Comparison of ENCODE assay signal across 14 cellular contexts in genomic region chr9:75588808-75589207, GRCh38.
DNase-seq lines count a peak whose midpoint lies in the region; ATAC-seq and TF ChIP-seq lines count a peak whose summit lies in the region.
"Had no signal": no experiment of that assay in that cellular context is flagged by ENCODE, and none has a peak within 500 bp of the region (broad histone marks: within the 10 kb centered on the region; RNA-seq: fewer than 3 reads in every experiment).

No MANE protein-coding gene starts in this region.

- no peak overlapping the region for H3K18ac ChIP-seq in H9 (ENCODE audit: insufficient read length, low read depth, low read length)

- no peak overlapping the region for H2BK15ac ChIP-seq in H9 (ENCODE audit: low read depth, low read length)

- H3K79me1 ChIP-seq in H9 (ENCODE audit: insufficient read depth, low read depth, low read length, poor library complexity, severe bottlenecking), result no peaks in the 10 kb centered on the region

- no peak overlapping the region for H2BK20ac ChIP-seq in H9 (ENCODE audit: low read depth, low read length, poor library complexity, severe bottlenecking)

- no peak overlapping the region for H4K5ac ChIP-seq in H9 (ENCODE audit: insufficient read length, low read depth, low read length)

- no peaks in the 10 kb centered on the region for H3K36me3 Mint-ChIP-seq in H9 (ENCODE audit: insufficient read depth in 1 of 3, low read depth in 3 of 3)
- no peaks in the 10 kb centered on the region for H3K36me3 Mint-ChIP-seq in activated naive CD8-positive, alpha-beta T cell treated with anti-CD3 and anti-CD28 coated beads, Interleukin-2, amount 50 U/mL, for 24 hours (ENCODE audit: low read depth)

- no CpG with 5 or more reads among the region's 2 CpGs for WGBS in H9 (ENCODE audit: extremely low coverage, insufficient read length, low lambda C conversion rate)

- peak; percentile 29 for TF ChIP-seq CTCF in DOHH2 (IDR thresholded peaks at IDR 0.05; ENCODE audit: low read depth, low read length, poor library complexity, severe bottlenecking)
- peak; percentile 36; the same call in 1 of the 3 replicates for TF ChIP-seq CTCF in H9 (conservative IDR thresholded peaks at IDR 0.05)
- TF ChIP-seq CTCF in OCI-LY3 (IDR thresholded peaks at IDR 0.05; ENCODE audit: low read depth, low read length), result peak; percentile 22; the same call in 1 of the 2 replicates
- peak; percentile 32 for TF ChIP-seq CTCF in kidney epithelial cell (IDR thresholded peaks at IDR 0.05; ENCODE audit: insufficient read depth, low read length, poor library complexity, severe bottlenecking)

- no peak overlapping the region for H2AFZ ChIP-seq in H9 (ENCODE audit: low read length)
- no peak overlapping the region for H2AFZ ChIP-seq in OCI-LY3 (ENCODE audit: low read depth, low read length)

- no peak overlapping the region for H2BK5ac ChIP-seq in H9 (ENCODE audit: insufficient read length, low read length)

- H4K8ac ChIP-seq in H9 (replicated peaks; ENCODE audit: insufficient read length, low read depth, low read length), result no peak overlapping the region

- DNase-seq in H9 (no peak), kidney epithelial cell (ENCODE audit: low read depth) (no peak), GDM1 (lab: John Stamatoyannopoulos, UW) (no peak), AG20443 (ENCODE audit: low spot score) (no peak)
- no peak for DNase-seq in activated naive CD8-positive, alpha-beta T cell treated with anti-CD3 and anti-CD28 coated beads, Interleukin-2, amount 50 U/mL, for 24 hours
- DNase-seq: GOT3; NCI-H2081 treated with DMSO at 0.1 percent for 48 hours; occipital lobe; SHP77 treated with DMSO at 0.1 percent for 48 hours; stimulated activated CD4-positive, alpha-beta T cell treated with anti-CD3 and anti-CD28 coated beads, Interleukin-2, amount 100 ng/mL, for 48 hours had no signal

- H3F3A ChIP-seq in DOHH2 (ENCODE audit: control insufficient read depth, insufficient read depth), result no peaks in the 10 kb centered on the region

- H3K27me3 ChIP-seq in DOHH2 (ENCODE audit: control insufficient read depth, low read length) (no peaks in the 10 kb centered on the region), H9 (ENCODE audit: insufficient read depth, low read length) (no peaks in the 10 kb centered on the region), OCI-LY3 (ENCODE audit: low read depth, low read length) (no peaks in the 10 kb centered on the region), kidney epithelial cell (ENCODE audit: control insufficient read depth, insufficient read depth, low read length) (no peaks in the 10 kb centered on the region)
- H3K27me3 ChIP-seq: BLaER1 treated with 17β-estradiol and CSF1 and Interleukin-3, amounts not matched to agents 10 nM and 100 nM had no signal

- no peak overlapping the region for H3K4me3 Mint-ChIP-seq in H9
- no peak overlapping the region for H3K4me3 Mint-ChIP-seq in activated naive CD8-positive, alpha-beta T cell treated with anti-CD3 and anti-CD28 coated beads, Interleukin-2, amount 50 U/mL, for 24 hours

- H3K56ac ChIP-seq in H9 (ENCODE audit: insufficient read length, low read depth, low read length), result no peak overlapping the region

- H3K9ac ChIP-seq in H9 (ENCODE audit: extremely low read depth, insufficient read length, low read length) (no peak overlapping the region), OCI-LY3 (ENCODE audit: low read length) (no peak overlapping the region)
- H3K9ac ChIP-seq: BLaER1 treated with 17β-estradiol and CSF1 and Interleukin-3, amounts not matched to agents 10 nM and 100 nM had no signal

- H3K27me3 Mint-ChIP-seq in H9 (ENCODE audit: low read depth), result no peaks in the 10 kb centered on the region; the same call in 1 of the 2 replicates
- peaks cover 8% of the 10 kb centered on the region for H3K27me3 Mint-ChIP-seq in activated naive CD8-positive, alpha-beta T cell treated with anti-CD3 and anti-CD28 coated beads, Interleukin-2, amount 50 U/mL, for 24 hours

- no peak overlapping the region; a peak in 1 of 7 replicates for H3K27ac Mint-ChIP-seq in H9
- no peak overlapping the region for H3K27ac Mint-ChIP-seq in activated naive CD8-positive, alpha-beta T cell treated with anti-CD3 and anti-CD28 coated beads, Interleukin-2, amount 50 U/mL, for 24 hours

- H3K4me1 ChIP-seq in DOHH2 (ENCODE audit: control insufficient read depth, low read length), result no peaks in the 10 kb centered on the region
- H3K4me1 ChIP-seq in H9 (ENCODE audit: insufficient read depth, low read length), result no peaks in the 10 kb centered on the region
- no peaks in the 10 kb centered on the region for H3K4me1 ChIP-seq in OCI-LY3 (ENCODE audit: low read length)
- H3K4me1 ChIP-seq: BLaER1 treated with 17β-estradiol and CSF1 and Interleukin-3, amounts not matched to agents 10 nM and 100 nM had no signal

- no peak overlapping the region for H3K23ac ChIP-seq in H9 (ENCODE audit: insufficient read length, low read depth, low read length)

- H4K20me1 ChIP-seq in DOHH2 (ENCODE audit: control insufficient read depth, insufficient read depth, low read depth, low read length) (no peaks in the 10 kb centered on the region), H9 (ENCODE audit: control insufficient read depth, insufficient read depth, insufficient read length) (no peaks in the 10 kb centered on the region), OCI-LY3 (ENCODE audit: insufficient read depth, low read length) (no peaks in the 10 kb centered on the region)
- H4K20me1 ChIP-seq: BLaER1 treated with 17β-estradiol and CSF1 and Interleukin-3, amounts not matched to agents 10 nM and 100 nM had no signal

- ATAC-seq in GM21367 (IDR thresholded peaks at IDR 0.05; ENCODE audit: unreplicated experiment), result no peak
- ATAC-seq in activated naive CD8-positive, alpha-beta T cell treated with anti-CD3 and anti-CD28 coated beads, Interleukin-2, amount 50 U/mL, for 24 hours, result no peak

- H2BK12ac ChIP-seq in H9 (ENCODE audit: insufficient read length, low read depth, low read length), result no peak overlapping the region

- no peak overlapping the region for H3T11ph ChIP-seq in H9 (ENCODE audit: low read length)

- H3K4me1 Mint-ChIP-seq in H9, result peaks cover 3 to 4% of the 10 kb centered on the region in 2 experiments
- H3K4me1 Mint-ChIP-seq in activated naive CD8-positive, alpha-beta T cell treated with anti-CD3 and anti-CD28 coated beads, Interleukin-2, amount 50 U/mL, for 24 hours, result no peaks in the 10 kb centered on the region

- H3K4me3 ChIP-seq in DOHH2 (ENCODE audit: low read length) (no peak overlapping the region), OCI-LY3 (ENCODE audit: low read length) (no peak overlapping the region), kidney epithelial cell (ENCODE audit: low read depth, low read length) (no peak overlapping the region)
- H3K4me3 ChIP-seq: BLaER1 treated with 17β-estradiol and CSF1 and Interleukin-3, amounts not matched to agents 10 nM and 100 nM had no signal

- no peak overlapping the region for H3K14ac ChIP-seq in H9 (ENCODE audit: insufficient read depth, low read length)

- H3K9me3 Mint-ChIP-seq in H9, result 0 out of 5 replicates have a peak, but pooled peaks cover 0 to 4% of the 10 kb centered on the region in 2 experiments
- no peaks in the 10 kb centered on the region for H3K9me3 Mint-ChIP-seq in activated naive CD8-positive, alpha-beta T cell treated with anti-CD3 and anti-CD28 coated beads, Interleukin-2, amount 50 U/mL, for 24 hours

- no peak overlapping the region for H4K91ac ChIP-seq in H9 (ENCODE audit: insufficient read length, low read depth, low read length)

- H2BK120ac ChIP-seq in H9 (ENCODE audit: low read depth, low read length, poor library complexity, severe bottlenecking), result no peak overlapping the region

- H3K79me2 ChIP-seq in DOHH2 (ENCODE audit: control insufficient read depth, low read length) (no peaks in the 10 kb centered on the region), H9 (ENCODE audit: insufficient read depth, low read length) (no peaks in the 10 kb centered on the region), OCI-LY3 (ENCODE audit: low read length) (no peaks in the 10 kb centered on the region)

- no peak overlapping the region for H2AK5ac ChIP-seq in H9 (ENCODE audit: insufficient read length, low read length)

- H3K9me2 ChIP-seq in DOHH2 (replicated peaks; ENCODE audit: control insufficient read depth, low read length), result no peaks in the 10 kb centered on the region

- no peak overlapping the region for H3K4ac ChIP-seq in H9 (ENCODE audit: low read depth, low read length)

- H3K9me3 ChIP-seq in DOHH2 (ENCODE audit: control insufficient read depth, insufficient read depth, low read length) (no peaks in the 10 kb centered on the region), H9 (ENCODE audit: control insufficient read depth, low read depth, low read length) (no peaks in the 10 kb centered on the region), OCI-LY3 (ENCODE audit: insufficient read depth, low read length) (no peaks in the 10 kb centered on the region)
- H3K9me3 ChIP-seq: BLaER1 treated with 17β-estradiol and CSF1 and Interleukin-3, amounts not matched to agents 10 nM and 100 nM had no signal

- H3K4me2 ChIP-seq in DOHH2 (ENCODE audit: low read length) (no peak overlapping the region), H9 (ENCODE audit: insufficient read depth, insufficient read length, low read length) (no peak overlapping the region), OCI-LY3 (ENCODE audit: low read length) (no peak overlapping the region)
- H3K4me2 ChIP-seq: BLaER1 treated with 17β-estradiol and CSF1 and Interleukin-3, amounts not matched to agents 10 nM and 100 nM had no signal

- H3K27ac ChIP-seq in DOHH2 (ENCODE audit: low read depth, low read length), result no peak overlapping the region
- no peak overlapping the region for H3K27ac ChIP-seq in H9 (ENCODE audit: insufficient read length, low read depth, low read length)
- H3K27ac ChIP-seq in OCI-LY3 (ENCODE audit: low read length), result no peak overlapping the region
- H3K27ac ChIP-seq: BLaER1 treated with 17β-estradiol and CSF1 and Interleukin-3, amounts not matched to agents 10 nM and 100 nM had no signal

- H3K36me3 ChIP-seq in DOHH2 (ENCODE audit: control insufficient read depth, low read length), result no peaks in the 10 kb centered on the region
- no peaks in the 10 kb centered on the region for H3K36me3 ChIP-seq in OCI-LY3 (replicated peaks; ENCODE audit: low read depth, low read length)
- H3K36me3 ChIP-seq in kidney epithelial cell (ENCODE audit: control insufficient read depth, insufficient read depth, low read length), result no peaks in the 10 kb centered on the region
- H3K36me3 ChIP-seq: BLaER1 treated with 17β-estradiol and CSF1 and Interleukin-3, amounts not matched to agents 10 nM and 100 nM had no signal

- H3K23me2 ChIP-seq in H9 (ENCODE audit: insufficient read length, low read depth, low read length, poor library complexity, severe bottlenecking), result no peaks in the 10 kb centered on the region
